In the genomic region with DNA sequence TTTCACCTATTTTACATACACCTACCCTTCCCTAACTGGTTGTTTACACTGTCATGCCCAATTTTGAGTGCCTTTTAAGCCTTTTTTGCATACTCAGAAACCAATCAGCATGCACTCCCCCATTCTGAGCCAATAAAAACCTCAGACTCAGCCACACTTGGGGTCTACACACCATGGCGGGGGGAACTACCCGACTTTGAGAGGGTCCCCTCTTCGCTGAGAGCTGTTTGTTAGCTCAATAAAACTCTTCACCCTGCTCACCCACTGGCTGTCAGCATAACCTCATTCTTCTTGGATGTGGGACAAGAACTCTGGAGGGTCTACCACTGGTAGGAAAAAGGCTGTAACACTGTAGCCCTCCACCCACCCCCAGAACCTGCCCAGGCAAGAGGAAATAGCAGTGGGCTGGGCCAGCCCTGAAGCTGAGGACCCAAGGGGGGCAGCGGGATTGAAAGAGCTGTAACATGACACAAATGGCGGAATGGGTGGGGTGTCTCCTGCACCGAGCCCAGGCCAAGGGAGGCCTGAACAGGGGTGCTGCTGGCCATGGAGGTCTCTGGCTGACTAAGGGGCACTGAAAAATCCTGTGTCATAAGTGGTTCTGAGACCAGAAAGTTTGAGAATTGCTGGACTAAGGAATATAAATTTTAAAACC, we compare ENCODE assay signal across 27 cellular contexts. TPM values are rescaled to one million over a fixed set of nuclear protein-coding genes. Genes with fewer than 3 reads are reported as not detected.
"Had no signal": no experiment of that assay in that cellular context is flagged by ENCODE, and none has a peak within 500 bp of the region (broad histone marks: within the 10 kb centered on the region; RNA-seq: fewer than 3 reads in every experiment).

No MANE protein-coding gene starts in this region.

- DNase-seq: activated B cell treated with CpG ODN at 0.5 μM for 24 hours; activated CD4-positive, alpha-beta T cell treated with anti-CD3 and anti-CD28 coated beads for 36 hours; activated gamma-delta T cell; activated naive CD4-positive, alpha-beta T cell treated with anti-CD3 and anti-CD28 coated beads, Interleukin-2, amount 50 U/mL, for 16 hours; activated naive CD8-positive, alpha-beta T cell treated with anti-CD3 and anti-CD28 coated beads, Interleukin-2, amount 50 U/mL, for 24 hours; activated T-cell treated with anti-CD3 and anti-CD28 coated beads for 4 hours; amygdala; caudate nucleus; endodermal cell; esophagus squamous epithelium; left ventricle myocardium inferior; mesendoderm; occipital lobe; stimulated activated CD4-positive, alpha-beta T cell treated with anti-CD3 and anti-CD28 coated beads, Interleukin-15, amount 100 ng/mL, for 24 hours; stimulated activated CD4-positive, alpha-beta T cell treated with anti-CD3 and anti-CD28 coated beads, Interleukin-2, amount 100 ng/mL, for 24 hours; stimulated activated naive B cell treated with anti-CD40 and anti-IgM and Interleukin-4, amounts not matched to agents 10 μg/mL and 1 μg/mL and 100 μg/mL, for 72 hours; stomach; T-helper 2 cell; thyroid gland had no signal

- ATAC-seq: activated CD4-positive, alpha-beta T cell treated with anti-CD3 and anti-CD28 coated beads for 36 hours; activated naive CD8-positive, alpha-beta T cell treated with anti-CD3 and anti-CD28 coated beads, Interleukin-2, amount 50 U/mL, for 24 hours; stimulated activated naive B cell treated with anti-CD40 and anti-IgM and Interleukin-4, amounts not matched to agents 10 μg/mL and 1 μg/mL and 100 μg/mL, for 72 hours had no signal

- H3K4me2 ChIP-seq: smooth muscle cell had no signal

- H3K36me3 ChIP-seq: esophagus squamous epithelium, left ventricle myocardium inferior, right atrium auricular region, stomach, thyroid gland had no signal

- H3K9me3 ChIP-seq: esophagus squamous epithelium, right atrium auricular region, stomach, thyroid gland had no signal

- H3K4me3 ChIP-seq: esophagus squamous epithelium, left ventricle myocardium inferior, lung, right atrium auricular region, smooth muscle cell, stomach, thyroid gland had no signal

- H3K27me3 ChIP-seq: right atrium auricular region, thyroid gland had no signal

- FAIRE-seq: frontal cortex, islet of Langerhans had no signal

- H3K27ac ChIP-seq: esophagus squamous epithelium, left ventricle myocardium inferior, right atrium auricular region, stomach, thyroid gland had no signal

RNA-seq across cellular contexts. Expression of a gene that starts 22.0 kb away (rescaled TPM):
- total RNA-seq: activated B cell treated with CpG ODN at 0.5 μM for 24 hours; activated CD4-positive, alpha-beta T cell treated with anti-CD3 and anti-CD28 coated beads for 36 hours; chondrocyte; frontal cortex; left ventricle myocardium inferior; occipital lobe; pulmonary artery endothelial cell; right atrium auricular region had no signal
- polyA plus RNA-seq: neural cell had no signal

RNA-seq across cellular contexts. Expression of a gene that starts 49.9 kb away (rescaled TPM):
- total RNA-seq: endodermal cell, frontal cortex, smooth muscle cell, thyroid gland had no signal
- polyA plus RNA-seq: neural cell, smooth muscle cell had no signal
